11 cellular contexts compared by ENCODE assay signal in genomic region chr21:15976807-15977206, GRCh38.
DNase-seq lines count a peak whose midpoint lies in the region; ATAC-seq, FAIRE-seq and TF ChIP-seq lines count a peak whose summit lies in the region.
"Had no signal": no experiment of that assay in that cellular context is flagged by ENCODE, and none has a peak within 500 bp of the region (broad histone marks: within the 10 kb centered on the region; RNA-seq: fewer than 3 reads in every experiment).

No MANE protein-coding gene starts in this region.

- H4K20me1 ChIP-seq in GM23248 (ENCODE audit: insufficient read depth): no peaks in the 10 kb centered on the region

- H3K9ac ChIP-seq in GM23248: no peak overlapping the region

- H3K4me2 ChIP-seq in GM23248 (ENCODE audit: unreplicated experiment): no peak overlapping the region

- peaks cover 9% of the 10 kb centered on the region for H3F3A ChIP-seq in GM23248 (ENCODE audit: insufficient read depth)

- no peaks in the 10 kb centered on the region for H3K9me3 Mint-ChIP-seq in activated T-helper 17 cell treated with anti-CD3 and anti-CD28 coated beads, Interleukin-2, amount 50 U/mL, for 72 hours

- no peaks in the 10 kb centered on the region for H3K9me3 ChIP-seq in GM23248 (ENCODE audit: low read depth)

- in situ Hi-C loops in ACHN (cut with HindIII; ENCODE audit: low pct_ligation_motif_present, low pct_unique_long_range_greater_than_20kb, low sequenced_read_pairs) (no loop called here), GM23248 (cut with MboI) (no loop called here)

- no peaks in the 10 kb centered on the region for H3K4me1 Mint-ChIP-seq in activated T-helper 17 cell treated with anti-CD3 and anti-CD28 coated beads, Interleukin-2, amount 50 U/mL, for 72 hours

- no peaks in the 10 kb centered on the region for H3K27me3 Mint-ChIP-seq in activated T-helper 17 cell treated with anti-CD3 and anti-CD28 coated beads, Interleukin-2, amount 50 U/mL, for 72 hours

- no peak overlapping the region for H2AFZ ChIP-seq in GM23248

- H3K4me3 Mint-ChIP-seq in activated T-helper 17 cell treated with anti-CD3 and anti-CD28 coated beads, Interleukin-2, amount 50 U/mL, for 72 hours: no peak overlapping the region

- H3K27me3 ChIP-seq in GM23248 (replicated peaks; ENCODE audit: insufficient read depth): no peaks in the 10 kb centered on the region

- peak; percentile 14 for FAIRE-seq in RCC 7860 (lab: Jason Lieb, UNC)

- H3K36me3 Mint-ChIP-seq in activated T-helper 17 cell treated with anti-CD3 and anti-CD28 coated beads, Interleukin-2, amount 50 U/mL, for 72 hours (ENCODE audit: low read depth): no peaks in the 10 kb centered on the region

- DNase-seq in ACHN (peak; percentile 9), GM23248 (peak; percentile 10), RCC 7860 (ENCODE audit: low spot score) (no peak), fibroblast of pulmonary artery (ENCODE audit: low read depth) (no peak), NCI-H2196 (lab: John Stamatoyannopoulos, UW; ENCODE audit: unreplicated experiment) (no peak), HuH-7.5 (ENCODE audit: low spot score) (no peak)
- DNase-seq: amygdala; NCI-H187 treated with DMSO at 0.1 percent for 48 hours; stimulated activated CD8-positive, alpha-beta memory T cell treated with anti-CD3 and anti-CD28 coated beads, Interleukin-4, amount 100 ng/mL, for 48 hours had no signal

- H3K4me3 ChIP-seq in GM23248 (no peak overlapping the region), fibroblast of pulmonary artery (replicated peaks; ENCODE audit: low read depth, low read length) (no peak overlapping the region)

- peak; percentile 48 for TF ChIP-seq CTCF in fibroblast of pulmonary artery (IDR thresholded peaks at IDR 0.05; ENCODE audit: low read length, missing control alignments)

- H3K4me1 ChIP-seq in GM23248 (ENCODE audit: insufficient read depth): peaks cover 9% of the 10 kb centered on the region

- no peak overlapping the region for H3K27ac Mint-ChIP-seq in activated T-helper 17 cell treated with anti-CD3 and anti-CD28 coated beads, Interleukin-2, amount 50 U/mL, for 72 hours

- WGBS in GM23248 (ENCODE audit: low coverage in 1 of 2, low lambda C conversion rate in 2 of 2, missing lambda C conversion rate in 2 of 2), 2 experiments: 68 to 77% methylated on average over 1 of the region's 1 CpG

- no peak for ATAC-seq in HG03432 (IDR thresholded peaks at IDR 0.05; ENCODE audit: unreplicated experiment)
- no peak for ATAC-seq in activated T-helper 17 cell treated with anti-CD3 and anti-CD28 coated beads, Interleukin-2, amount 50 U/mL, for 72 hours (replicated peaks)

- no peaks in the 10 kb centered on the region for H3K36me3 ChIP-seq in GM23248 (ENCODE audit: low read depth)

- H3K9me2 ChIP-seq in GM23248 (ENCODE audit: insufficient read depth): no peaks in the 10 kb centered on the region

- H3K27ac ChIP-seq in GM23248: no peak overlapping the region

- H3K79me2 ChIP-seq in GM23248 (ENCODE audit: insufficient read depth): no peaks in the 10 kb centered on the region

Comparison
In these comparisons a context has a peak if more than half of its experiments do, and no peak if none do; other contexts are left out.
1. DNase-seq: peak in ACHN (single experiment) and GM23248 (single experiment); none in RCC 7860 (single experiment), fibroblast of pulmonary artery (single experiment), NCI-H2196 (single experiment) and HuH-7.5 (single experiment).